ENCODE assay signal across 24 cellular contexts in genomic region chr12:108584456-108585065, GRCh38. TPM values are rescaled to one million over a fixed set of nuclear protein-coding genes. Genes with fewer than 3 reads are reported as not detected.
"Had no signal": no experiment of that assay in that cellular context is flagged by ENCODE, and none has a peak within 500 bp of the region (broad histone marks: within the 10 kb centered on the region; RNA-seq: fewer than 3 reads in every experiment).

No MANE protein-coding gene starts in this region.

- H3K27ac ChIP-seq: lower lobe of right lung, neutrophil, parathyroid adenoma, transverse colon, vagina had no signal

- H3K4me1 ChIP-seq: parathyroid adenoma had no signal

- DNase-seq: activated CD4-positive, alpha-beta T cell treated with anti-CD3 and anti-CD28 coated beads, Interleukin-2, amount 50 U/mL, for 4 hours; activated effector memory CD4-positive, alpha-beta T cell treated with Interleukin-2 at 50 U/mL for 16 hours; activated naive CD4-positive, alpha-beta T cell treated with anti-CD3 and anti-CD28 coated beads for 36 hours; activated naive CD8-positive, alpha-beta T cell treated with anti-CD3 and anti-CD28 coated beads, Interleukin-2, amount 10 ng/mL, durations not matched to agents 7 days and 5 days; activated T-cell treated with anti-CD3 and anti-CD28 coated beads, Interleukin-2, amount 50 U/mL, for 72 hours; amygdala; cerebellar nuclear complex; immature natural killer cell; lower lobe of right lung; naive thymus-derived CD4-positive, alpha-beta T cell; right cardiac atrium; stimulated activated CD4-positive, alpha-beta T cell treated with anti-CD3 and anti-CD28 coated beads, Interleukin-2, amount 100 ng/mL, for 24 hours; stimulated activated naive B cell treated with anti-CD40 and anti-IgM and Interleukin-4, amounts not matched to agents 10 μg/mL and 1 μg/mL and 100 μg/mL, for 72 hours; T-helper 1 cell; T-helper 9 cell; transverse colon had no signal

- H3K9me3 Mint-ChIP-seq: activated naive CD4-positive, alpha-beta T cell treated with anti-CD3 and anti-CD28 coated beads for 36 hours; activated naive CD8-positive, alpha-beta T cell treated with anti-CD3 and anti-CD28 coated beads, Interleukin-2, amount 10 ng/mL, durations not matched to agents 7 days and 5 days; activated T-cell treated with anti-CD3 and anti-CD28 coated beads, Interleukin-2, amount 50 U/mL, for 72 hours; naive thymus-derived CD4-positive, alpha-beta T cell; stimulated activated naive B cell treated with anti-CD40 and anti-IgM and Interleukin-4, amounts not matched to agents 10 μg/mL and 1 μg/mL and 100 μg/mL, for 72 hours; WTC11 had no signal

- H3K27ac Mint-ChIP-seq: activated naive CD4-positive, alpha-beta T cell treated with anti-CD3 and anti-CD28 coated beads for 36 hours; activated naive CD8-positive, alpha-beta T cell treated with anti-CD3 and anti-CD28 coated beads, Interleukin-2, amount 10 ng/mL, durations not matched to agents 7 days and 5 days; activated T-cell treated with anti-CD3 and anti-CD28 coated beads, Interleukin-2, amount 50 U/mL, for 72 hours; immature natural killer cell; stimulated activated naive B cell treated with anti-CD40 and anti-IgM and Interleukin-4, amounts not matched to agents 10 μg/mL and 1 μg/mL and 100 μg/mL, for 72 hours; WTC11 had no signal

- H3K27me3 ChIP-seq: neutrophil, transverse colon, vagina had no signal

- H3K4me1 Mint-ChIP-seq: activated naive CD8-positive, alpha-beta T cell treated with anti-CD3 and anti-CD28 coated beads, Interleukin-2, amount 10 ng/mL, durations not matched to agents 7 days and 5 days had no signal

- H3K36me3 ChIP-seq: lower lobe of right lung, neutrophil, transverse colon, vagina had no signal

- H3K9me3 ChIP-seq: lower lobe of right lung, neutrophil, transverse colon, vagina had no signal

- ATAC-seq: activated T-cell treated with anti-CD3 and anti-CD28 coated beads, Interleukin-2, amount 50 U/mL, for 72 hours; left lobe of liver; naive thymus-derived CD4-positive, alpha-beta T cell; right cardiac atrium; stimulated activated naive B cell treated with anti-CD40 and anti-IgM and Interleukin-4, amounts not matched to agents 10 μg/mL and 1 μg/mL and 100 μg/mL, for 72 hours; WTC11 had no signal

- H3K4me3 Mint-ChIP-seq: activated naive CD4-positive, alpha-beta T cell treated with anti-CD3 and anti-CD28 coated beads for 36 hours; activated naive CD8-positive, alpha-beta T cell treated with anti-CD3 and anti-CD28 coated beads, Interleukin-2, amount 10 ng/mL, durations not matched to agents 7 days and 5 days; activated T-cell treated with anti-CD3 and anti-CD28 coated beads, Interleukin-2, amount 50 U/mL, for 72 hours; immature natural killer cell; naive thymus-derived CD4-positive, alpha-beta T cell; stimulated activated naive B cell treated with anti-CD40 and anti-IgM and Interleukin-4, amounts not matched to agents 10 μg/mL and 1 μg/mL and 100 μg/mL, for 72 hours; WTC11 had no signal

- H3K4me3 ChIP-seq: lower lobe of right lung, skin epidermis, transverse colon, vagina had no signal

- H3K27me3 Mint-ChIP-seq: naive thymus-derived CD4-positive, alpha-beta T cell had no signal

- H3K36me3 Mint-ChIP-seq: activated naive CD8-positive, alpha-beta T cell treated with anti-CD3 and anti-CD28 coated beads, Interleukin-2, amount 10 ng/mL, durations not matched to agents 7 days and 5 days; immature natural killer cell; naive thymus-derived CD4-positive, alpha-beta T cell; stimulated activated naive B cell treated with anti-CD40 and anti-IgM and Interleukin-4, amounts not matched to agents 10 μg/mL and 1 μg/mL and 100 μg/mL, for 72 hours; WTC11 had no signal

RNA-seq across cellular contexts. Expression of gene TMEM119, which starts 13.3 kb away (rescaled TPM):
- total RNA-seq: activated naive CD4-positive, alpha-beta T cell treated with anti-CD3 and anti-CD28 coated beads for 36 hours; kidney epithelial cell; pulmonary artery endothelial cell had no signal
